ENCODE assay signal across 1 cellular context in the genomic region with DNA sequence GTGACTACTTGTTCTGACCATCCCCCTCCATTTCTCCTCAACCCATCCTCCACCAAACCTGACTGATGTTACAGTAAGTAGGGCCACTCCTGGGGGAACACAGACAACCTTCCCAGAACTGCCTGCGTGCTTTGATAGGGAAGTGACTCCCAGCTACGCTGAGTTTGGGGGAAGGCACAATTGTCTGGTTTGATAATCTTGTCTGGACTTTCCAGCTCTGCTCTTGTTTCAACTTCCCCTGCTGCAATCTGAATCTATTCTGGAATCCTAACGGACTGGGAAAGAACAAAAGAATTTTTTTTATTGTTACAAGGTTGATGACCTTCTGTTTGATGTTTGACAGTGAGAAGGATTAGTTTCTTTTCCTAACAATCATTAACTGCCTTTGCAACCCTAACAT.
TF ChIP-seq lines count a peak whose summit lies in the region.

No MANE protein-coding gene starts in this region.

TF ChIP-seq in IMR-90, 13 proteins besides CTCF, POLR2A, EP300 and RAD21:
- TF ChIP-seq FOS (IDR thresholded peaks at IDR 0.05; ENCODE audit: low read depth, low read length) (no peak), RCOR1 (IDR thresholded peaks at IDR 0.05; ENCODE audit: insufficient replicate concordance, low read length) (no peak), MAFK (IDR thresholded peaks at IDR 0.05; ENCODE audit: low read depth, low read length) (no peak), MAZ (IDR thresholded peaks at IDR 0.05; ENCODE audit: borderline replicate concordance, low read depth, low read length) (no peak), CEBPB (IDR thresholded peaks at IDR 0.05; ENCODE audit: low read depth, low read length) (no peak)
- TF ChIP-seq, protein P1, sequence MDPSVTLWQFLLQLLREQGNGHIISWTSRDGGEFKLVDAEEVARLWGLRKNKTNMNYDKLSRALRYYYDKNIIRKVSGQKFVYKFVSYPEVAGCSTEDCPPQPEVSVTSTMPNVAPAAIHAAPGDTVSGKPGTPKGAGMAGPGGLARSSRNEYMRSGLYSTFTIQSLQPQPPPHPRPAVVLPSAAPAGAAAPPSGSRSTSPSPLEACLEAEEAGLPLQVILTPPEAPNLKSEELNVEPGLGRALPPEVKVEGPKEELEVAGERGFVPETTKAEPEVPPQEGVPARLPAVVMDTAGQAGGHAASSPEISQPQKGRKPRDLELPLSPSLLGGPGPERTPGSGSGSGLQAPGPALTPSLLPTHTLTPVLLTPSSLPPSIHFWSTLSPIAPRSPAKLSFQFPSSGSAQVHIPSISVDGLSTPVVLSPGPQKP (IDR thresholded peaks at IDR 0.05; ENCODE audit: borderline replicate concordance, low read depth, low read length), result no peak
- TF ChIP-seq, protein P2, sequence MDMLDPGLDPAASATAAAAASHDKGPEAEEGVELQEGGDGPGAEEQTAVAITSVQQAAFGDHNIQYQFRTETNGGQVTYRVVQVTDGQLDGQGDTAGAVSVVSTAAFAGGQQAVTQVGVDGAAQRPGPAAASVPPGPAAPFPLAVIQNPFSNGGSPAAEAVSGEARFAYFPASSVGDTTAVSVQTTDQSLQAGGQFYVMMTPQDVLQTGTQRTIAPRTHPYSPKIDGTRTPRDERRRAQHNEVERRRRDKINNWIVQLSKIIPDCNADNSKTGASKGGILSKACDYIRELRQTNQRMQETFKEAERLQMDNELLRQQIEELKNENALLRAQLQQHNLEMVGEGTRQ (IDR thresholded peaks at IDR 0.05; ENCODE audit: low read depth, low read length), result no peak
